ENCODE assay signal across 24 cellular contexts in genomic region chr11:77252555-77253270, GRCh38. TPM values are rescaled to one million over a fixed set of nuclear protein-coding genes. Genes with fewer than 3 reads are reported as not detected.
A peak's percentile ranks its signal among the peaks of the same experiment; 100 is the strongest.
DNase-seq lines count a peak whose midpoint lies in the region; ATAC-seq and TF ChIP-seq lines count a peak whose summit lies in the region.
"Had no signal": no experiment of that assay in that cellular context is flagged by ENCODE, and none has a peak within 500 bp of the region (broad histone marks: within the 10 kb centered on the region; RNA-seq: fewer than 3 reads in every experiment).

No MANE protein-coding gene starts in this region.

- intact Hi-C loops in mucosa of descending colon (cut with DNase I, micrococcal nuclease) = no loop called here

- no peaks in the 10 kb centered on the region for H3K36me3 ChIP-seq in mucosa of descending colon (ENCODE audit: low read depth)
- H3K36me3 ChIP-seq: BE2C had no signal

- DNase-seq in DMS53 (lab: John Stamatoyannopoulos, UW) (peak; percentile 76), NCI-H2029 treated with DMSO at 0.1 percent for 48 hours (lab: John Stamatoyannopoulos, UW) (peak; percentile 32), epithelial cell of prostate (ENCODE audit: low read depth, low spot score) (no peak), mucosa of descending colon (peak in 1 of 3 donors; percentile 37), NOMO-1 treated with dmso at 0.1 percent for 144 hours (lab: John Stamatoyannopoulos, UW; ENCODE audit: unreplicated experiment) (no peak), RKO (ENCODE audit: low spot score) (no peak)
- DNase-seq: BE2C; Caco-2; CD4-positive, alpha-beta T cell; EL; KG1; MV-4-11; NCI-H1417; NCI-H187; NCI-H226; NCI-H526; NK-92 treated with Interleukin-12 subunit alpha and Interleukin-12 subunit beta, amount 100 ng/mL, for 24 hours; SIG-M5 had no signal

- peaks cover 9% of the 10 kb centered on the region for H3K9me3 ChIP-seq in mucosa of descending colon
- H3K9me3 ChIP-seq: BE2C, Caco-2 had no signal

- H3K4me1 ChIP-seq in mucosa of descending colon (ENCODE audit: low read depth) = peaks cover 5% of the 10 kb centered on the region
- H3K4me1 ChIP-seq: BE2C, Caco-2 had no signal

- no peak overlapping the region for H3K4me3 ChIP-seq in mucosa of descending colon
- H3K4me3 ChIP-seq: GM12878 had no signal

- ATAC-seq in mucosa of descending colon (peak; percentile 93), HG03025 (IDR thresholded peaks at IDR 0.05; ENCODE audit: low FRiP score, unreplicated experiment) (no peak)
- ATAC-seq: GM12878, SK-N-SH treated with all-trans-retinoic acid at 6 μM for 48 hours had no signal

- peak overlapping the region; percentile 91 for H3K27ac ChIP-seq in epithelial cell of prostate

- TF ChIP-seq CTCF in mucosa of descending colon (IDR thresholded peaks at IDR 0.05) = no peak

RNA-seq across cellular contexts. Expression of gene GDPD4, which starts 48.8 kb away (rescaled TPM):
- under 1 TPM in 1 of 3 donors, not detected in 2; 0.43 TPM for total RNA-seq in mucosa of descending colon
- total RNA-seq: Caco-2; CD4-positive, alpha-beta T cell; H1; OCI-LY7; RPMI7951 had no signal

Comparison
In these comparisons a context has a peak if more than half of its experiments do, and no peak if none do; other contexts are left out.
1. DNase-seq: peak in DMS53 (single experiment) and NCI-H2029 treated with DMSO at 0.1 percent for 48 hours (single experiment); none in epithelial cell of prostate (single experiment), NOMO-1 treated with dmso at 0.1 percent for 144 hours (single experiment) and RKO (single experiment).